In genomic region chr20:1932971-1933370, GRCh38 we compare ENCODE assay signal across 17 cellular contexts. TPM values are rescaled to one million over a fixed set of nuclear protein-coding genes. Genes with fewer than 3 reads are reported as not detected.
DNase-seq lines count a peak whose midpoint lies in the region; ATAC-seq and TF ChIP-seq lines count a peak whose summit lies in the region.
"Had no signal": no experiment of that assay in that cellular context is flagged by ENCODE, and none has a peak within 500 bp of the region (broad histone marks: within the 10 kb centered on the region; RNA-seq: fewer than 3 reads in every experiment).

No MANE protein-coding gene starts in this region.

- intact Hi-C loops in cardiac septum (cut with DNase I) (no loop called here), left ventricle myocardium superior (cut with micrococcal nuclease) (no loop called here), left lung (cut with DNase I) (no loop called here), thyroid gland (cut with DNase I) (no loop called here)

- ATAC-seq in left ventricle myocardium superior (no peak), left lung (no peak), GM19324 (IDR thresholded peaks at IDR 0.05; ENCODE audit: low FRiP score, unreplicated experiment) (no peak)
- ATAC-seq: PC-3 had no signal

- no peak for TF ChIP-seq POLR2A in thyroid gland (IDR thresholded peaks at IDR 0.05)

- H3K9me3 ChIP-seq in left lung (no peaks in the 10 kb centered on the region), thyroid gland (no peaks in the 10 kb centered on the region)
- H3K9me3 ChIP-seq: Caco-2 had no signal

- H3K36me3 ChIP-seq in left lung (peaks cover 0 to 73% of the 10 kb centered on the region in 2 donors), thyroid gland (no peaks in the 10 kb centered on the region)

- TF ChIP-seq CTCF in left lung (IDR thresholded peaks at IDR 0.05) (no peak), thyroid gland (IDR thresholded peaks at IDR 0.05) (no peak)

- 68 to 74% methylated on average over 2 of the region's 2 CpGs for WGBS in thyroid gland, 2 donors

- peaks cover 0 to 68% of the 10 kb centered on the region in 2 donors for H3K27me3 ChIP-seq in left lung
- H3K27me3 ChIP-seq in thyroid gland = no peaks in the 10 kb centered on the region

- H3K4me3 ChIP-seq in left lung (no peak overlapping the region), thyroid gland (replicated peaks in 1 of 3) (no peak overlapping the region)

- peaks cover 0 to 38% of the 10 kb centered on the region in 2 donors for H3K4me1 ChIP-seq in left lung
- no peaks in the 10 kb centered on the region for H3K4me1 ChIP-seq in thyroid gland
- H3K4me1 ChIP-seq: Caco-2 had no signal

- H3K27ac ChIP-seq in angular gyrus (ENCODE audit: low read depth, low read length) = peak overlapping the region; percentile 49
- H3K27ac ChIP-seq in left lung = peak overlapping the region; percentile 6 to 26
- H3K27ac ChIP-seq in temporal lobe (ENCODE audit: low read depth, low read length) = peak overlapping the region; percentile 46
- H3K27ac ChIP-seq in thyroid gland = no peak overlapping the region
- H3K27ac ChIP-seq: C4-2B had no signal

- DNase-seq in cardiac septum (ENCODE audit: low spot score) = peak; percentile 36
- DNase-seq in left ventricle myocardium superior = no peak
- DNase-seq in left lung = no peak
- DNase-seq in thyroid gland = no peak
- no peak for DNase-seq in kidney glomerular epithelial cell (lab: John Stamatoyannopoulos, UW)
- DNase-seq: 8988T, Caco-2, H9, MV-4-11, NCI-H1694 treated with DMSO at 0.1 percent for 48 hours, NCI-H345, NCI-H69, PC-3 had no signal

RNA-seq across cellular contexts. Expression of gene SIRPA, which starts 37.8 kb away (rescaled TPM):
- total RNA-seq in cardiac septum (45.8 TPM), left ventricle myocardium superior (18.1 TPM), left lung (100 to 1,000 TPM in 1 of 2 donors, 10 to 100 TPM in 1; 43.9 to 102 TPM), temporal lobe (9.3 TPM), thyroid gland (10 to 100 TPM; 14.1 to 35.1 (median 25.4) TPM)

Comparison
In these comparisons a context has a peak if more than half of its experiments do, and no peak if none do; other contexts are left out.
1. H3K27ac ChIP-seq: peak in angular gyrus (single experiment), left lung (2 of 2) and temporal lobe (single experiment); none in thyroid gland (0 of 3).